Comparison of ENCODE assay signal across 8 cellular contexts in the genomic region with DNA sequence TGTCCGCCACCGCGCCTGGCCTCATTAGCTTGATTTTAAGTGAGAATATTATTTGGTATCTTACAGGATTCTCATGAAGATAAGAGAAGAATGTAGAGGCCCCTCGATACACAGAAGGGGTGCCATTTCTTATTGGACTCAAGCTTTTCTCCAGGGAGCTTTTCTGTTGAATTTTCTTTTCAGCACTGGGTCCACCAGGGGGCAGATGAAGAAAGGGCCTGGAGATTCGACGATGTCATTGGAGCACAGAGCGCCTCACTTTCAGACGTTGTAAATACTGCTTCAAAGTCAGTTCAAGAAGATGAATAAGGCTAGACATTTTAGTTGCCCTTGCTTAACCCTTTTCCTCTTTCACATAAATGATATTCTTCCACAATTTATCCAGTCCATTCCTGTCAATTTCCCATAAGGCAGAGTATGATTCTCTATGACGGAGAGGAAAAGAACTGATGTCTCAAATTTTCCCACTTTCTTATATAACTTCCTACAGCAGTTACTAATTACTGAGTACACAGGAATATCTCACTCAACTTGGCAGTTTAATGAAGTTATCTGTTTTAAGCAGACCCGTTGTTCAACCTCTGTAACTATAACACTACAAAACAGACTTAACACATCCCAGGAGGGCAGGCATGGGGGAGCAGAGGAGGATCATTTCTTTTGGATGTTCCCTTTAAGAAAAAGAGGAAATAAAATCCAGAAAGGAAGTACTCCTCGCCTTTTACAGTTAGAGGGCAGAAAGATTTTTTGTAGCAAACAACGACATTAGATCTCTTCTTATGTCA. TPM values are rescaled to one million over a fixed set of nuclear protein-coding genes. Genes with fewer than 3 reads are reported as not detected.
DNase-seq lines count a peak whose midpoint lies in the region; ATAC-seq and TF ChIP-seq lines count a peak whose summit lies in the region.

No MANE protein-coding gene starts in this region.

- H3K27me3 Mint-ChIP-seq in naive B cell, result no peaks in the 10 kb centered on the region

- H3K27ac Mint-ChIP-seq in naive B cell, result peak overlapping the region in 1 of 6 donors; percentile 15

- H3K36me3 ChIP-seq in OCI-LY7 (ENCODE audit: insufficient read depth, low read length), result no peaks in the 10 kb centered on the region

- peak; percentile 80 to 90 for ATAC-seq in naive B cell (ENCODE audit: low read depth in 2 of 2)

- H3K79me2 ChIP-seq in OCI-LY7 (ENCODE audit: insufficient read depth, low read depth, low read length), result no peaks in the 10 kb centered on the region

- CTCF ChIA-PET in OCI-LY7 (lab: Charles Lee; ENCODE audit: unreplicated experiment), result interaction anchor here (0.7 to 1.0 kb wide), 3 partner anchors 12 to 168 kb away, joined by 3 to 4 read pairs (median 3); no protein-coding TSS in a partner anchor

- H2AFZ ChIP-seq in OCI-LY7 (ENCODE audit: low read length), result peak overlapping the region; percentile 90

- POLR2A ChIA-PET in OCI-LY7 (lab: Charles Lee), result interaction anchor here (0.6 to 1.5 kb wide), 4 partner anchors 12 to 238 kb away, joined by 3 to 9 read pairs (median 4); partner anchors contain the start of gene CENPU

- peaks cover 6 to 16% (median 14%) of the 10 kb centered on the region in 3 donors for H3K4me1 Mint-ChIP-seq in naive B cell

- H3K4me2 ChIP-seq in OCI-LY7 (ENCODE audit: low read length), result peak overlapping the region; percentile 42

- no TSS peak for BruUV-seq in OCI-LY7 (replicated peaks; lab: Mats Ljungman, UMichigan)

- TF ChIP-seq CTCF in OCI-LY7 (conservative IDR thresholded peaks at IDR 0.05; ENCODE audit: low read length), result peak; percentile 94

- peak; percentile 38 for TF ChIP-seq POLR2A in erythroblast (IDR thresholded peaks at IDR 0.05; ENCODE audit: low read length)

- H3K36me3 Mint-ChIP-seq in naive B cell, result no peaks in the 10 kb centered on the region

- H3K9me2 ChIP-seq in OCI-LY7 (ENCODE audit: insufficient read depth, low read length), result no peaks in the 10 kb centered on the region

- intact Hi-C loops in OCI-LY7 (cut with micrococcal nuclease; ENCODE audit: unreplicated experiment), result loop anchor here (1.0 to 5.0 kb wide), 5 partner anchors 71 to 351 kb away; no protein-coding TSS in a partner anchor

- no peaks in the 10 kb centered on the region for H3K9me3 ChIP-seq in OCI-LY7 (ENCODE audit: low read length)

- peak; percentile 20 for DNase-seq in DMS79 treated with DMSO at 0.1 percent for 48 hours (lab: John Stamatoyannopoulos, UW)
- no peak for DNase-seq in DMS79 (lab: John Stamatoyannopoulos, UW)
- peak; percentile 76 for DNase-seq in HT-29 (ENCODE audit: low spot score)
- peak; percentile 83 for DNase-seq in OCI-LY7 (ENCODE audit: low spot score)
- DNase-seq in activated T-cell treated with anti-CD3 and anti-CD28 coated beads for 4 hours, result peak; percentile 75
- peak; percentile 85 to 87 for DNase-seq in erythroblast (lab: John Stamatoyannopoulos, UW)
- DNase-seq in naive B cell, result peak; percentile 62
- peak; percentile 38 to 54 for DNase-seq in stimulated activated CD8-positive, alpha-beta memory T cell treated with anti-CD3 and anti-CD28 coated beads, Interleukin-7, amount 100 ng/mL, for 4 hours (ENCODE audit: low read depth in 2 of 2)

- no peak overlapping the region for H3K4me3 ChIP-seq in OCI-LY7 (ENCODE audit: low read depth, low read length, poor library complexity, severe bottlenecking)

- H3K4me3 Mint-ChIP-seq in naive B cell, result peak overlapping the region in 6 of 8 donors; percentile 21 to 81 (median 42)

- no peaks in the 10 kb centered on the region for H4K20me1 ChIP-seq in OCI-LY7 (ENCODE audit: insufficient read depth, low read length)

- peaks cover 0 to 2% (median 0%) of the 10 kb centered on the region in 7 donors for H3K9me3 Mint-ChIP-seq in naive B cell

- no peak overlapping the region for H3K27ac ChIP-seq in OCI-LY7 (ENCODE audit: low read depth, low read length, poor library complexity, severe bottlenecking)

- peaks cover 9% of the 10 kb centered on the region for H3K4me1 ChIP-seq in OCI-LY7 (ENCODE audit: insufficient read depth, low read length, poor library complexity, severe bottlenecking)

RNA-seq across cellular contexts. Expression of gene CENPU, which starts 12.0 kb away (rescaled TPM):
- total RNA-seq in HT-29 (2014; rRNA removed; shearing (Covaris generic)), result 15.2 and 15.3 TPM in 2 replicates
- total RNA-seq in OCI-LY7 (2014; rRNA removed; shearing (Covaris generic)), result 83.9 and 85.1 TPM in 2 replicates
- total RNA-seq in OCI-LY7 (2022), result 132 and 160 TPM in 2 replicates
- polyA plus RNA-seq in naive B cell (ENCODE audit: low read depth in 6 of 6), result 1 to 10 TPM in 4 of 6 donors, under 1 TPM in 2; 0.27 to 4.9 (median 2.3) TPM
